9 cellular contexts compared by ENCODE assay signal in genomic region chr1:93348104-93348780, GRCh38. TPM values are rescaled to one million over a fixed set of nuclear protein-coding genes. Genes with fewer than 3 reads are reported as not detected.
A peak's percentile ranks its signal among the peaks of the same experiment; 100 is the strongest.
DNase-seq lines count a peak whose midpoint lies in the region; ATAC-seq and TF ChIP-seq lines count a peak whose summit lies in the region.
"Had no signal": no experiment of that assay in that cellular context is flagged by ENCODE, and none has a peak within 500 bp of the region (broad histone marks: within the 10 kb centered on the region; RNA-seq: fewer than 3 reads in every experiment).

No MANE protein-coding gene starts in this region.

- no peak for TF ChIP-seq EP300 in SK-N-SH (IDR thresholded peaks at IDR 0.05; ENCODE audit: borderline replicate concordance in 1 of 2, low read depth in 1 of 2, low read length in 1 of 2)

- H3K4me1 ChIP-seq in SK-N-SH (ENCODE audit: control insufficient read depth in 1 of 2, insufficient read depth in 2 of 2, low read depth in 1 of 2, low read length in 1 of 2) (peaks cover 9 to 19% of the 10 kb centered on the region in 2 experiments; a peak in 3 of 4 replicates), hepatocyte (ENCODE audit: insufficient read depth) (peaks cover 14% of the 10 kb centered on the region)

- DNase-seq in SK-N-SH (no peak), activated B cell treated with CpG ODN at 0.5 μM for 24 hours (no peak), hepatocyte (ENCODE audit: low spot score) (no peak), dedifferentiated amniotic fluid mesenchymal stem cell (ENCODE audit: extremely low spot score) (no peak), RPMI8226 (no peak)
- DNase-seq in stimulated activated naive B cell treated with anti-CD40 and anti-IgM and Interleukin-4, amounts not matched to agents 10 μg/mL and 1 μg/mL and 100 μg/mL, for 72 hours = no peak
- DNase-seq in activated CD4-positive, alpha-beta T cell treated with anti-CD3 and anti-CD28 coated beads, Interleukin-2, amount 50 U/mL, for 4 hours = no peak

- H3K9me3 ChIP-seq in SK-N-SH (no peaks in the 10 kb centered on the region), hepatocyte (ENCODE audit: low read depth) (no peaks in the 10 kb centered on the region)

- H3K4me1 Mint-ChIP-seq in activated B cell treated with CpG ODN at 0.5 μM for 24 hours = peaks cover 61% of the 10 kb centered on the region
- peaks cover 11 to 32% of the 10 kb centered on the region in 2 donors for H3K4me1 Mint-ChIP-seq in stimulated activated naive B cell treated with anti-CD40 and anti-IgM and Interleukin-4, amounts not matched to agents 10 μg/mL and 1 μg/mL and 100 μg/mL, for 72 hours

- no peak for TF ChIP-seq CTCF in SK-N-SH (IDR thresholded peaks at IDR 0.05)
- TF ChIP-seq CTCF in activated B cell treated with CpG ODN at 0.5 μM for 24 hours (IDR thresholded peaks at IDR 0.05) = no peak
- TF ChIP-seq CTCF in hepatocyte (IDR thresholded peaks at IDR 0.05; ENCODE audit: poor library complexity) = no peak

- H3K36me3 ChIP-seq in SK-N-SH (replicated peaks in 1 of 2; ENCODE audit: control insufficient read depth in 1 of 2, insufficient read depth in 2 of 2, low read length in 1 of 2) (peaks cover 21 to 31% of the 10 kb centered on the region in 2 experiments), hepatocyte (replicated peaks; ENCODE audit: insufficient read depth, low read depth) (no peaks in the 10 kb centered on the region)

- H3F3A ChIP-seq in SK-N-SH (replicated peaks; ENCODE audit: insufficient read depth) = peaks cover 13% of the 10 kb centered on the region

- no peak for ATAC-seq in SK-N-SH treated with all-trans-retinoic acid at 6 μM for 48 hours
- ATAC-seq in activated B cell treated with CpG ODN at 0.5 μM for 24 hours (ENCODE audit: low read depth) = no peak
- ATAC-seq in stimulated activated naive B cell treated with anti-CD40 and anti-IgM and Interleukin-4, amounts not matched to agents 10 μg/mL and 1 μg/mL and 100 μg/mL, for 72 hours (replicated peaks) = no peak

- peak overlapping the region; percentile 83 for H3K4me2 ChIP-seq in SK-N-SH
- H3K4me2 ChIP-seq in hepatocyte = peak overlapping the region; percentile 83

- H3K27ac Mint-ChIP-seq in activated B cell treated with CpG ODN at 0.5 μM for 24 hours = no peak overlapping the region
- peak overlapping the region; percentile 70 for H3K27ac Mint-ChIP-seq in stimulated activated naive B cell treated with anti-CD40 and anti-IgM and Interleukin-4, amounts not matched to agents 10 μg/mL and 1 μg/mL and 100 μg/mL, for 72 hours

- H3K27me3 ChIP-seq in SK-N-SH (ENCODE audit: insufficient read depth) (no peaks in the 10 kb centered on the region), hepatocyte (no peaks in the 10 kb centered on the region)

- H3K9ac ChIP-seq in SK-N-SH = peak overlapping the region; percentile 99

- peaks cover 50% of the 10 kb centered on the region for H3K36me3 Mint-ChIP-seq in activated B cell treated with CpG ODN at 0.5 μM for 24 hours (ENCODE audit: low read depth)
- H3K36me3 Mint-ChIP-seq in stimulated activated naive B cell treated with anti-CD40 and anti-IgM and Interleukin-4, amounts not matched to agents 10 μg/mL and 1 μg/mL and 100 μg/mL, for 72 hours = peaks cover 21 to 31% of the 10 kb centered on the region in 2 donors

- H3K79me2 ChIP-seq in SK-N-SH (ENCODE audit: insufficient read depth) (peaks cover 88% of the 10 kb centered on the region), hepatocyte (peaks cover 88% of the 10 kb centered on the region)

- peak overlapping the region; percentile 100 for H3K4me3 Mint-ChIP-seq in activated B cell treated with CpG ODN at 0.5 μM for 24 hours
- H3K4me3 Mint-ChIP-seq in stimulated activated naive B cell treated with anti-CD40 and anti-IgM and Interleukin-4, amounts not matched to agents 10 μg/mL and 1 μg/mL and 100 μg/mL, for 72 hours = peak overlapping the region; percentile 81 to 98

- intact Hi-C loops in activated B cell treated with CpG ODN at 0.5 μM for 24 hours (cut with micrococcal nuclease) = loop anchor here (5.0 to 10.0 kb wide), 8 partner anchors 337 to 1069 kb away; partner anchors contain the start of genes ABCD3, BCAR3, DIPK1A and EVI5

- CTCF ChIA-PET in SK-N-SH (lab: Yijun Ruan, JAX) (interaction anchor here (1.0 kb wide), 1 partner anchor 10 kb away, joined by 3 read pairs; no protein-coding TSS in a partner anchor), activated B cell treated with CpG ODN at 0.5 μM for 24 hours (lab: Charles Lee) (no interaction called here)

- no peak for TF ChIP-seq RAD21 in SK-N-SH (IDR thresholded peaks at IDR 0.05; ENCODE audit: low read length)

- H3K27me3 Mint-ChIP-seq in activated B cell treated with CpG ODN at 0.5 μM for 24 hours = no peaks in the 10 kb centered on the region
- no peaks in the 10 kb centered on the region for H3K27me3 Mint-ChIP-seq in stimulated activated naive B cell treated with anti-CD40 and anti-IgM and Interleukin-4, amounts not matched to agents 10 μg/mL and 1 μg/mL and 100 μg/mL, for 72 hours

- H3K27ac ChIP-seq in SK-N-SH (ENCODE audit: low read depth in 2 of 2, low read length in 1 of 2) (peak overlapping the region in 1 of 2 experiments; percentile 2; a peak in 2 of 4 replicates), hepatocyte (peak overlapping the region; percentile 99)
- H3K27ac ChIP-seq: C4-2B had no signal

- H2AFZ ChIP-seq in SK-N-SH (ENCODE audit: low read depth) (no peak overlapping the region), hepatocyte (no peak overlapping the region)

- H3K4me3 ChIP-seq in SK-N-SH (ENCODE audit: low read depth in 2 of 2, low read length in 1 of 2) (peak overlapping the region; percentile 91 to 96; a peak in 3 of 4 replicates), hepatocyte (peak overlapping the region; percentile 88)

- H4K20me1 ChIP-seq in SK-N-SH (ENCODE audit: insufficient read depth) (peaks cover 42% of the 10 kb centered on the region), hepatocyte (ENCODE audit: insufficient read depth, poor library complexity, severe bottlenecking) (peaks cover 19% of the 10 kb centered on the region)

- H3K9me3 Mint-ChIP-seq in activated B cell treated with CpG ODN at 0.5 μM for 24 hours = no peaks in the 10 kb centered on the region
- H3K9me3 Mint-ChIP-seq in stimulated activated naive B cell treated with anti-CD40 and anti-IgM and Interleukin-4, amounts not matched to agents 10 μg/mL and 1 μg/mL and 100 μg/mL, for 72 hours = no peaks in the 10 kb centered on the region

- POLR2A ChIA-PET in SK-N-SH (lab: Yijun Ruan, JAX) (no interaction called here), activated B cell treated with CpG ODN at 0.5 μM for 24 hours (lab: Charles Lee) (no interaction called here)

- H3K9me2 ChIP-seq in SK-N-SH (no peaks in the 10 kb centered on the region), hepatocyte (replicated peaks; ENCODE audit: insufficient read depth) (no peaks in the 10 kb centered on the region)

- WGBS in SK-N-SH (ENCODE audit: low lambda C conversion rate) = 4% methylated on average over 3 of the region's 3 CpGs
- WGBS in hepatocyte (ENCODE audit: low lambda C conversion rate, missing lambda C conversion rate) = 22% methylated on average over 3 of the region's 3 CpGs

TF ChIP-seq in SK-N-SH, 30 proteins besides CTCF, POLR2A, EP300 and RAD21 (continues in another document):
- TF ChIP-seq ZBTB33 (IDR thresholded peaks at IDR 0.05; ENCODE audit: borderline replicate concordance, low read depth) = no peak
- no peak for TF ChIP-seq NFIC (IDR thresholded peaks at IDR 0.05; ENCODE audit: borderline replicate concordance)
- no peak for TF ChIP-seq GABPA (IDR thresholded peaks at IDR 0.05; ENCODE audit: low read depth)
- TF ChIP-seq ELF1 (IDR thresholded peaks at IDR 0.05) = no peak
- TF ChIP-seq RXRA (IDR thresholded peaks at IDR 0.05; ENCODE audit: borderline replicate concordance, low read depth) = no peak
- no peak for TF ChIP-seq GATA2 (CRISPR knock-in tag; IDR thresholded peaks at IDR 0.05)

TF ChIP-seq in SK-N-SH treated with all-trans-retinoic acid at 6 μM for 48 hours, 23 proteins besides CTCF, POLR2A, EP300 and RAD21:
- TF ChIP-seq CSRNP3 (CRISPR knock-in tag; IDR thresholded peaks at IDR 0.05) (no peak), ZC3H10 (CRISPR knock-in tag; IDR thresholded peaks at IDR 0.05) (no peak), TOX (CRISPR knock-in tag; IDR thresholded peaks at IDR 0.05; ENCODE audit: borderline replicate concordance) (no peak), CSDC2 (CRISPR knock-in tag; IDR thresholded peaks at IDR 0.05) (no peak), OSR1 (CRISPR knock-in tag; IDR thresholded peaks at IDR 0.05) (no peak)

RNA-seq across cellular contexts. Expression of gene DR1, which starts 2.5 kb away (rescaled TPM):
- polyA plus RNA-seq in SK-N-SH (2012; rRNA removed) (12.8 and 17.5 TPM in 2 replicates), hepatocyte (22.7 and 28.2 TPM in 2 replicates)
- 21.4 and 23.5 TPM in 2 replicates for polyA plus RNA-seq in SK-N-SH (2012; cell fraction: cytosol; rRNA removed)
- polyA plus RNA-seq in SK-N-SH (2012; cell fraction: nucleus; rRNA removed) = 4.1 and 8.2 TPM in 2 replicates
- total RNA-seq in activated B cell treated with CpG ODN at 0.5 μM for 24 hours (62.3 and 62.9 TPM in 2 replicates), hepatocyte (42.3 and 54.3 TPM in 2 replicates)
